In genomic region chr15:48367483-48367882, GRCh38 we compare ENCODE assay signal across 1 cellular context.
TF ChIP-seq lines count a peak whose summit lies in the region.

No MANE protein-coding gene starts in this region.

TF ChIP-seq in K562, 482 proteins besides CTCF, POLR2A, EP300 and RAD21:
- TF ChIP-seq CREB3L1 (IDR thresholded peaks at IDR 0.05; ENCODE audit: borderline replicate concordance, low read depth) (no peak), STAT5A (IDR thresholded peaks at IDR 0.05; ENCODE audit: borderline replicate concordance, low read length) (no peak), PHF21A (IDR thresholded peaks at IDR 0.05; ENCODE audit: borderline replicate concordance, low read depth) (no peak), ELF4 (CRISPR knock-in tag; IDR thresholded peaks at IDR 0.05) (no peak), PCBP1 (IDR thresholded peaks at IDR 0.05; ENCODE audit: low read depth, low read length, poor library complexity, severe bottlenecking) (no peak), ZNF511 (CRISPR knock-in tag; IDR thresholded peaks at IDR 0.05) (no peak), NFIC (IDR thresholded peaks at IDR 0.05) (peak; percentile 74), NEUROD1 (IDR thresholded peaks at IDR 0.05; ENCODE audit: borderline replicate concordance, low read depth, low read length, partially characterized antibody) (no peak)
TF ChIP-seq in K562: peak in this region for 1.
